16 cellular contexts compared by ENCODE assay signal in the genomic region with DNA sequence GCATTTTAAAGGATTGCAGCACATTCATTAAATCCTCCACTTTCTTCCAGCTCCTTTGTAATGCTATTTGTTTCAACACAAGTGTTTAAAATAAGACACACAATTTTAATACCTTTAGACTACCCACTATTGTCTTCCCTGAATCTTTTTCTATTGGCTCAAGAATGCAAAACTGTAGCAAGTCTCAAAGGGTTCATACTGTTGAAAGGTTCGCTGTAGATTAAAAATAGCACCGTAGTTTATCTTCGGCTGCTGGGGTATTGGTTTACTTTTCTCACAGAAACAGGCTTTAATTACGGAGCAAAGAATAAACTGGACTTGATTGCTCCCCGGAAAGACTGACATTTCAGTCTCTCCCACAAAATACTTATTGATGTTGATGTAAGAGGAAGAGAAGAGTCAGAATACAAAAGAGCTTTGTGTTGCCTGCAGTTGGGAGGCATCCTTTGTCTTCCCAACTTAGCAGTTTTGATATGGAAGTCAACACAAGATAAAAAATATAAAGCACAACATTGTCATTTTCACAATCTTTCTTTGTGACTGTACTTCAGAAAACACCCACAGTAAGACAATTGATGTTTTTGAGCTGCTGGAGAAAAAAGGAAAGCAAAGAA.
DNase-seq lines count a peak whose midpoint lies in the region; ATAC-seq and TF ChIP-seq lines count a peak whose summit lies in the region.
"Had no signal": no experiment of that assay in that cellular context is flagged by ENCODE, and none has a peak within 500 bp of the region (broad histone marks: within the 10 kb centered on the region; RNA-seq: fewer than 3 reads in every experiment).

No MANE protein-coding gene starts in this region.

- H2AFZ ChIP-seq in neural cell (ENCODE audit: low read depth, low read length): peak overlapping the region; percentile 3

- no peak for TF ChIP-seq CTCF in Caco-2 (IDR thresholded peaks at IDR 0.05; ENCODE audit: insufficient read depth in 1 of 2, low read depth in 1 of 2, low read length in 1 of 2, severe bottlenecking in 1 of 2, unreplicated experiment in 1 of 2)
- no peak for TF ChIP-seq CTCF in brain (conservative IDR thresholded peaks at IDR 0.05)
- TF ChIP-seq CTCF in neural cell (IDR thresholded peaks at IDR 0.05; ENCODE audit: poor library complexity, severe bottlenecking): no peak
- no peak for TF ChIP-seq CTCF in stomach (IDR thresholded peaks at IDR 0.05)

- intact Hi-C loops in Caco-2 (cut with micrococcal nuclease; ENCODE audit: unreplicated experiment): no loop called here
- intact Hi-C loops in stomach (cut with DNase I; ENCODE audit: low total_unique reads): no loop called here

- H3K27me3 ChIP-seq in Caco-2 (replicated peaks; ENCODE audit: control insufficient read depth, insufficient read depth, low read length) (no peaks in the 10 kb centered on the region), neural cell (ENCODE audit: insufficient read depth, low read depth, low read length) (no peaks in the 10 kb centered on the region), stomach (no peaks in the 10 kb centered on the region)

- BruUV-seq in Caco-2 (replicated peaks; lab: Mats Ljungman, UMichigan): no TSS peak

- CTCF ChIA-PET in Caco-2 (lab: Charles Lee): interaction anchor here (1.8 kb wide), 1 partner anchor 11 kb away, joined by 4 read pairs; no protein-coding TSS in a partner anchor

- H3K36me3 Mint-ChIP-seq in Caco-2 (ENCODE audit: insufficient read depth, unreplicated experiment): peaks cover 5% of the 10 kb centered on the region
- H3K36me3 Mint-ChIP-seq in brain: no peaks in the 10 kb centered on the region
- H3K36me3 Mint-ChIP-seq: naive B cell had no signal

- no peaks in the 10 kb centered on the region for H3K9me3 ChIP-seq in Caco-2
- no peaks in the 10 kb centered on the region for H3K9me3 ChIP-seq in neural cell (ENCODE audit: low read length)
- H3K9me3 ChIP-seq in stomach: no peaks in the 10 kb centered on the region

- peak overlapping the region; percentile 88 for H3K27ac Mint-ChIP-seq in Caco-2 (ENCODE audit: unreplicated experiment)
- H3K27ac Mint-ChIP-seq in brain: peak overlapping the region in 4 of 5 experiments; percentile 44 to 92 (median 58)

- H3K36me3 ChIP-seq in Caco-2 (ENCODE audit: control insufficient read depth, insufficient read depth, low read length): no peaks in the 10 kb centered on the region
- no peaks in the 10 kb centered on the region for H3K36me3 ChIP-seq in neural cell (ENCODE audit: insufficient read depth, low read length)
- H3K36me3 ChIP-seq in stomach: no peaks in the 10 kb centered on the region

- no peak overlapping the region for H3K9ac ChIP-seq in neural cell (ENCODE audit: low read length)

- H3K9me3 Mint-ChIP-seq in Caco-2 (ENCODE audit: unreplicated experiment): no peaks in the 10 kb centered on the region
- no peaks in the 10 kb centered on the region for H3K9me3 Mint-ChIP-seq in brain

- no peak for TF ChIP-seq POLR2A in stomach (IDR thresholded peaks at IDR 0.05)

- H3K4me1 Mint-ChIP-seq in Caco-2 (ENCODE audit: low read depth, unreplicated experiment) (peaks cover 17% of the 10 kb centered on the region), brain (peaks cover 63% of the 10 kb centered on the region)

- no peak overlapping the region for H3K4me2 ChIP-seq in neural cell (ENCODE audit: low read length)

- H3K4me1 ChIP-seq in Caco-2 (peaks cover 24% of the 10 kb centered on the region), stomach (peaks cover 0 to 4% (median 1%) of the 10 kb centered on the region in 4 donors)

- H3K27me3 Mint-ChIP-seq in Caco-2 (ENCODE audit: insufficient read depth, unreplicated experiment) (no peaks in the 10 kb centered on the region), brain (no peaks in the 10 kb centered on the region)
- H3K27me3 Mint-ChIP-seq: naive B cell had no signal

- H3K4me3 ChIP-seq in Caco-2 (ENCODE audit: low read depth, low read length) (no peak overlapping the region), neural cell (ENCODE audit: low read length) (no peak overlapping the region), stomach (no peak overlapping the region)

- TF ChIP-seq EP300 in neural cell (conservative IDR thresholded peaks at IDR 0.05; ENCODE audit: poor library complexity, severe bottlenecking) (no peak), stomach (IDR thresholded peaks at IDR 0.05) (no peak)

- no peaks in the 10 kb centered on the region for H3K79me2 ChIP-seq in neural cell (replicated peaks; ENCODE audit: insufficient read depth, low read length)

- H3F3A ChIP-seq in neural cell (ENCODE audit: insufficient read depth, low read length, poor library complexity, severe bottlenecking): no peaks in the 10 kb centered on the region

- POLR2A ChIA-PET in Caco-2 (lab: Charles Lee): no interaction called here

- H3K27ac ChIP-seq in neural cell (ENCODE audit: low read length): no peak overlapping the region
- H3K27ac ChIP-seq in stomach: no peak overlapping the region
- H3K27ac ChIP-seq: VCaP had no signal

- H3K9me2 ChIP-seq in neural cell (ENCODE audit: insufficient read depth, low read length): no peaks in the 10 kb centered on the region

- H4K20me1 ChIP-seq in neural cell (ENCODE audit: insufficient read depth): no peaks in the 10 kb centered on the region

- WGBS in stomach, 5 donors: 14 to 32% (median 24%) methylated on average over 5 of the region's 5 CpGs

- H3K4me3 Mint-ChIP-seq in Caco-2 (ENCODE audit: unreplicated experiment) (no peak overlapping the region), brain (peak overlapping the region in 2 of 5 experiments; percentile 62 to 74)

- no peak for DNase-seq in Caco-2
- peak; percentile 29 to 75 for DNase-seq in NCI-H2081 (lab: John Stamatoyannopoulos, UW)
- no peak for DNase-seq in stomach
- no peak for DNase-seq in SKM-1 treated with dmso at 0.1 percent for 144 hours (lab: John Stamatoyannopoulos, UW; ENCODE audit: unreplicated experiment)
- DNase-seq in NCI-H524 treated with DMSO at 0.1 percent for 48 hours (lab: John Stamatoyannopoulos, UW): no peak
- DNase-seq: activated CD8-positive, alpha-beta memory T cell treated with anti-CD3 and anti-CD28 coated beads, Interleukin-2, amount 50 U/mL, for 48 hours; aorta; foreskin fibroblast; naive B cell; SHP77 had no signal

- ATAC-seq in GM18873 (IDR thresholded peaks at IDR 0.05; ENCODE audit: low FRiP score, unreplicated experiment): no peak
- ATAC-seq: HCT116, sciatic nerve had no signal

- no peak for TF ChIP-seq RAD21 in neural cell (conservative IDR thresholded peaks at IDR 0.05)

TF ChIP-seq in neural cell, 6 proteins besides CTCF, POLR2A, EP300 and RAD21:
- TF ChIP-seq EZH2 (IDR thresholded peaks at IDR 0.05; ENCODE audit: borderline replicate concordance, insufficient read depth, low read length, poor library complexity, severe bottlenecking) (no peak), MXI1 (conservative IDR thresholded peaks at IDR 0.05; ENCODE audit: poor library complexity, severe bottlenecking) (no peak), SMC3 (conservative IDR thresholded peaks at IDR 0.05; ENCODE audit: poor library complexity) (no peak), TAF1 (IDR thresholded peaks at IDR 0.05; ENCODE audit: low read depth) (no peak), POLR2AphosphoS5 (IDR thresholded peaks at IDR 0.05) (no peak)
- TF ChIP-seq, protein P1, sequence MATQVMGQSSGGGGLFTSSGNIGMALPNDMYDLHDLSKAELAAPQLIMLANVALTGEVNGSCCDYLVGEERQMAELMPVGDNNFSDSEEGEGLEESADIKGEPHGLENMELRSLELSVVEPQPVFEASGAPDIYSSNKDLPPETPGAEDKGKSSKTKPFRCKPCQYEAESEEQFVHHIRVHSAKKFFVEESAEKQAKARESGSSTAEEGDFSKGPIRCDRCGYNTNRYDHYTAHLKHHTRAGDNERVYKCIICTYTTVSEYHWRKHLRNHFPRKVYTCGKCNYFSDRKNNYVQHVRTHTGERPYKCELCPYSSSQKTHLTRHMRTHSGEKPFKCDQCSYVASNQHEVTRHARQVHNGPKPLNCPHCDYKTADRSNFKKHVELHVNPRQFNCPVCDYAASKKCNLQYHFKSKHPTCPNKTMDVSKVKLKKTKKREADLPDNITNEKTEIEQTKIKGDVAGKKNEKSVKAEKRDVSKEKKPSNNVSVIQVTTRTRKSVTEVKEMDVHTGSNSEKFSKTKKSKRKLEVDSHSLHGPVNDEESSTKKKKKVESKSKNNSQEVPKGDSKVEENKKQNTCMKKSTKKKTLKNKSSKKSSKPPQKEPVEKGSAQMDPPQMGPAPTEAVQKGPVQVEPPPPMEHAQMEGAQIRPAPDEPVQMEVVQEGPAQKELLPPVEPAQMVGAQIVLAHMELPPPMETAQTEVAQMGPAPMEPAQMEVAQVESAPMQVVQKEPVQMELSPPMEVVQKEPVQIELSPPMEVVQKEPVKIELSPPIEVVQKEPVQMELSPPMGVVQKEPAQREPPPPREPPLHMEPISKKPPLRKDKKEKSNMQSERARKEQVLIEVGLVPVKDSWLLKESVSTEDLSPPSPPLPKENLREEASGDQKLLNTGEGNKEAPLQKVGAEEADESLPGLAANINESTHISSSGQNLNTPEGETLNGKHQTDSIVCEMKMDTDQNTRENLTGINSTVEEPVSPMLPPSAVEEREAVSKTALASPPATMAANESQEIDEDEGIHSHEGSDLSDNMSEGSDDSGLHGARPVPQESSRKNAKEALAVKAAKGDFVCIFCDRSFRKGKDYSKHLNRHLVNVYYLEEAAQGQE (IDR thresholded peaks at IDR 0.05; ENCODE audit: borderline replicate concordance): no peak

Comparison
In these comparisons a context has a peak if more than half of its experiments do, and no peak if none do; other contexts are left out.
1. DNase-seq: peak in NCI-H2081 (2 of 2); none in Caco-2 (0 of 2), stomach (single experiment), SKM-1 treated with dmso at 0.1 percent for 144 hours (single experiment) and NCI-H524 treated with DMSO at 0.1 percent for 48 hours (single experiment).